Comparison of ENCODE assay signal across 1 cellular context in genomic region chr16:87855852-87856715, GRCh38.
A peak's percentile ranks its signal among the peaks of the same experiment; 100 is the strongest.
TF ChIP-seq lines count a peak whose summit lies in the region.

No MANE protein-coding gene starts in this region.

TF ChIP-seq in K562, 482 proteins besides CTCF, POLR2A, EP300 and RAD21 (continued from another document and continues in another):
- TF ChIP-seq E2F8 (IDR thresholded peaks at IDR 0.05; ENCODE audit: low read depth, partially characterized antibody) (no peak), FOXO4 (CRISPR knock-in tag; IDR thresholded peaks at IDR 0.05) (no peak), GATAD2B (IDR thresholded peaks at IDR 0.05; ENCODE audit: borderline replicate concordance) (no peak), ZNF583 (CRISPR knock-in tag; IDR thresholded peaks at IDR 0.05) (no peak), POLR2H (tag; IDR thresholded peaks at IDR 0.05; ENCODE audit: low read depth) (no peak), SUPT5H (IDR thresholded peaks at IDR 0.05) (no peak), ZNF77 (CRISPR knock-in tag; IDR thresholded peaks at IDR 0.05) (no peak), ZNF668 (CRISPR knock-in tag; IDR thresholded peaks at IDR 0.05) (no peak), E2F5 (CRISPR knock-in tag; IDR thresholded peaks at IDR 0.05) (no peak), ILF3 (IDR thresholded peaks at IDR 0.05; ENCODE audit: borderline replicate concordance) (no peak), PCBP1 (IDR thresholded peaks at IDR 0.05; ENCODE audit: low read depth, low read length, poor library complexity, severe bottlenecking) (no peak), ZNF3 (CRISPR knock-in tag; IDR thresholded peaks at IDR 0.05) (no peak), RUNX1 (IDR thresholded peaks at IDR 0.05; ENCODE audit: low read depth) (no peak), FOXA3 (CRISPR knock-in tag; conservative IDR thresholded peaks at IDR 0.05 in 1 of 2, IDR thresholded peaks at IDR 0.05 in 1 of 2) (peak in 1 of 2 experiments; percentile 26; a peak in 1 of 4 replicates), SPI1 (IDR thresholded peaks at IDR 0.05; ENCODE audit: borderline replicate concordance, low read depth, low read length) (peak; percentile 81; the same call in 1 of the 2 replicates), ZNF23 (CRISPR knock-in tag; IDR thresholded peaks at IDR 0.05) (no peak), GATAD2A (IDR thresholded peaks at IDR 0.05) (no peak), TFAM (CRISPR knock-in tag; conservative IDR thresholded peaks at IDR 0.05) (no peak), NFRKB (IDR thresholded peaks at IDR 0.05; ENCODE audit: low read depth) (no peak), SMAD3 (CRISPR knock-in tag; conservative IDR thresholded peaks at IDR 0.05) (no peak), TOE1 (IDR thresholded peaks at IDR 0.05; ENCODE audit: borderline replicate concordance) (no peak), TOE1 (CRISPR knock-in tag; IDR thresholded peaks at IDR 0.05; ENCODE audit: borderline replicate concordance, low read depth) (no peak), ZNF41 (CRISPR knock-in tag; conservative IDR thresholded peaks at IDR 0.05) (no peak), ETV5 (CRISPR knock-in tag; IDR thresholded peaks at IDR 0.05; ENCODE audit: low read depth) (no peak), TCFL5 (CRISPR knock-in tag; conservative IDR thresholded peaks at IDR 0.05) (no peak), HNRNPLL (IDR thresholded peaks at IDR 0.05; ENCODE audit: low read depth, low read length, poor library complexity, severe bottlenecking) (peak; percentile 16), ATF7 (IDR thresholded peaks at IDR 0.05) (no peak), POLR2G (IDR thresholded peaks at IDR 0.05; ENCODE audit: low read depth, low read length) (peak; percentile 70), MECOM (CRISPR knock-in tag; IDR thresholded peaks at IDR 0.05) (no peak), ZBTB34 (CRISPR knock-in tag; IDR thresholded peaks at IDR 0.05) (no peak), ZFPM2 (CRISPR knock-in tag; IDR thresholded peaks at IDR 0.05) (no peak), PATZ1 (CRISPR knock-in tag; IDR thresholded peaks at IDR 0.05; ENCODE audit: borderline replicate concordance) (no peak), ZNF511 (CRISPR knock-in tag; IDR thresholded peaks at IDR 0.05) (no peak), RBM25 (IDR thresholded peaks at IDR 0.05; ENCODE audit: low read depth, low read length, severe bottlenecking) (no peak), NFE2L1 (tag; IDR thresholded peaks at IDR 0.05; ENCODE audit: borderline replicate concordance, low read depth) (no peak), SMAD4 (CRISPR knock-in tag; conservative IDR thresholded peaks at IDR 0.05) (no peak), CBFB (CRISPR knock-in tag; IDR thresholded peaks at IDR 0.05) (no peak), ARID2 (IDR thresholded peaks at IDR 0.05) (no peak), CREBBP (IDR thresholded peaks at IDR 0.05; ENCODE audit: low read depth, low read length) (no peak), ZNF384 (IDR thresholded peaks at IDR 0.05; ENCODE audit: low read depth, low read length) (no peak)
- TF ChIP-seq, protein P1, sequence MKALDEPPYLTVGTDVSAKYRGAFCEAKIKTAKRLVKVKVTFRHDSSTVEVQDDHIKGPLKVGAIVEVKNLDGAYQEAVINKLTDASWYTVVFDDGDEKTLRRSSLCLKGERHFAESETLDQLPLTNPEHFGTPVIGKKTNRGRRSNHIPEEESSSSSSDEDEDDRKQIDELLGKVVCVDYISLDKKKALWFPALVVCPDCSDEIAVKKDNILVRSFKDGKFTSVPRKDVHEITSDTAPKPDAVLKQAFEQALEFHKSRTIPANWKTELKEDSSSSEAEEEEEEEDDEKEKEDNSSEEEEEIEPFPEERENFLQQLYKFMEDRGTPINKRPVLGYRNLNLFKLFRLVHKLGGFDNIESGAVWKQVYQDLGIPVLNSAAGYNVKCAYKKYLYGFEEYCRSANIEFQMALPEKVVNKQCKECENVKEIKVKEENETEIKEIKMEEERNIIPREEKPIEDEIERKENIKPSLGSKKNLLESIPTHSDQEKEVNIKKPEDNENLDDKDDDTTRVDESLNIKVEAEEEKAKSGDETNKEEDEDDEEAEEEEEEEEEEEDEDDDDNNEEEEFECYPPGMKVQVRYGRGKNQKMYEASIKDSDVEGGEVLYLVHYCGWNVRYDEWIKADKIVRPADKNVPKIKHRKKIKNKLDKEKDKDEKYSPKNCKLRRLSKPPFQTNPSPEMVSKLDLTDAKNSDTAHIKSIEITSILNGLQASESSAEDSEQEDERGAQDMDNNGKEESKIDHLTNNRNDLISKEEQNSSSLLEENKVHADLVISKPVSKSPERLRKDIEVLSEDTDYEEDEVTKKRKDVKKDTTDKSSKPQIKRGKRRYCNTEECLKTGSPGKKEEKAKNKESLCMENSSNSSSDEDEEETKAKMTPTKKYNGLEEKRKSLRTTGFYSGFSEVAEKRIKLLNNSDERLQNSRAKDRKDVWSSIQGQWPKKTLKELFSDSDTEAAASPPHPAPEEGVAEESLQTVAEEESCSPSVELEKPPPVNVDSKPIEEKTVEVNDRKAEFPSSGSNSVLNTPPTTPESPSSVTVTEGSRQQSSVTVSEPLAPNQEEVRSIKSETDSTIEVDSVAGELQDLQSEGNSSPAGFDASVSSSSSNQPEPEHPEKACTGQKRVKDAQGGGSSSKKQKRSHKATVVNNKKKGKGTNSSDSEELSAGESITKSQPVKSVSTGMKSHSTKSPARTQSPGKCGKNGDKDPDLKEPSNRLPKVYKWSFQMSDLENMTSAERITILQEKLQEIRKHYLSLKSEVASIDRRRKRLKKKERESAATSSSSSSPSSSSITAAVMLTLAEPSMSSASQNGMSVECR (CRISPR knock-in tag; IDR thresholded peaks at IDR 0.05), result 0 out of 2 replicates have a peak, but pooled peaks have one; percentile 27
- TF ChIP-seq, protein P2, sequence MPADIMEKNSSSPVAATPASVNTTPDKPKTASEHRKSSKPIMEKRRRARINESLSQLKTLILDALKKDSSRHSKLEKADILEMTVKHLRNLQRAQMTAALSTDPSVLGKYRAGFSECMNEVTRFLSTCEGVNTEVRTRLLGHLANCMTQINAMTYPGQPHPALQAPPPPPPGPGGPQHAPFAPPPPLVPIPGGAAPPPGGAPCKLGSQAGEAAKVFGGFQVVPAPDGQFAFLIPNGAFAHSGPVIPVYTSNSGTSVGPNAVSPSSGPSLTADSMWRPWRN (IDR thresholded peaks at IDR 0.05; ENCODE audit: low read depth), result no peak
- TF ChIP-seq, protein P3, sequence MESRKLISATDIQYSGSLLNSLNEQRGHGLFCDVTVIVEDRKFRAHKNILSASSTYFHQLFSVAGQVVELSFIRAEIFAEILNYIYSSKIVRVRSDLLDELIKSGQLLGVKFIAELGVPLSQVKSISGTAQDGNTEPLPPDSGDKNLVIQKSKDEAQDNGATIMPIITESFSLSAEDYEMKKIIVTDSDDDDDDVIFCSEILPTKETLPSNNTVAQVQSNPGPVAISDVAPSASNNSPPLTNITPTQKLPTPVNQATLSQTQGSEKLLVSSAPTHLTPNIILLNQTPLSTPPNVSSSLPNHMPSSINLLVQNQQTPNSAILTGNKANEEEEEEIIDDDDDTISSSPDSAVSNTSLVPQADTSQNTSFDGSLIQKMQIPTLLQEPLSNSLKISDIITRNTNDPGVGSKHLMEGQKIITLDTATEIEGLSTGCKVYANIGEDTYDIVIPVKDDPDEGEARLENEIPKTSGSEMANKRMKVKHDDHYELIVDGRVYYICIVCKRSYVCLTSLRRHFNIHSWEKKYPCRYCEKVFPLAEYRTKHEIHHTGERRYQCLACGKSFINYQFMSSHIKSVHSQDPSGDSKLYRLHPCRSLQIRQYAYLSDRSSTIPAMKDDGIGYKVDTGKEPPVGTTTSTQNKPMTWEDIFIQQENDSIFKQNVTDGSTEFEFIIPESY (CRISPR knock-in tag; IDR thresholded peaks at IDR 0.05), result peak; percentile 62; the same call in 1 of the 2 replicates
- TF ChIP-seq, protein P4, sequence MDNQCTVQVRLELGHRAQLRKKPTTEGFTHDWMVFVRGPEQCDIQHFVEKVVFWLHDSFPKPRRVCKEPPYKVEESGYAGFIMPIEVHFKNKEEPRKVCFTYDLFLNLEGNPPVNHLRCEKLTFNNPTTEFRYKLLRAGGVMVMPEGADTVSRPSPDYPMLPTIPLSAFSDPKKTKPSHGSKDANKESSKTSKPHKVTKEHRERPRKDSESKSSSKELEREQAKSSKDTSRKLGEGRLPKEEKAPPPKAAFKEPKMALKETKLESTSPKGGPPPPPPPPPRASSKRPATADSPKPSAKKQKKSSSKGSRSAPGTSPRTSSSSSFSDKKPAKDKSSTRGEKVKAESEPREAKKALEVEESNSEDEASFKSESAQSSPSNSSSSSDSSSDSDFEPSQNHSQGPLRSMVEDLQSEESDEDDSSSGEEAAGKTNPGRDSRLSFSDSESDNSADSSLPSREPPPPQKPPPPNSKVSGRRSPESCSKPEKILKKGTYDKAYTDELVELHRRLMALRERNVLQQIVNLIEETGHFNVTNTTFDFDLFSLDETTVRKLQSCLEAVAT (IDR thresholded peaks at IDR 0.05), result no peak
- TF ChIP-seq, protein P5, sequence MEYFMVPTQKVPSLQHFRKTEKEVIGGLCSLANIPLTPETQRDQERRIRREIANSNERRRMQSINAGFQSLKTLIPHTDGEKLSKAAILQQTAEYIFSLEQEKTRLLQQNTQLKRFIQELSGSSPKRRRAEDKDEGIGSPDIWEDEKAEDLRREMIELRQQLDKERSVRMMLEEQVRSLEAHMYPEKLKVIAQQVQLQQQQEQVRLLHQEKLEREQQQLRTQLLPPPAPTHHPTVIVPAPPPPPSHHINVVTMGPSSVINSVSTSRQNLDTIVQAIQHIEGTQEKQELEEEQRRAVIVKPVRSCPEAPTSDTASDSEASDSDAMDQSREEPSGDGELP (CRISPR knock-in tag; IDR thresholded peaks at IDR 0.05; ENCODE audit: borderline replicate concordance), result peak; percentile 36; the same call in 1 of the 2 replicates
- TF ChIP-seq, protein P6, sequence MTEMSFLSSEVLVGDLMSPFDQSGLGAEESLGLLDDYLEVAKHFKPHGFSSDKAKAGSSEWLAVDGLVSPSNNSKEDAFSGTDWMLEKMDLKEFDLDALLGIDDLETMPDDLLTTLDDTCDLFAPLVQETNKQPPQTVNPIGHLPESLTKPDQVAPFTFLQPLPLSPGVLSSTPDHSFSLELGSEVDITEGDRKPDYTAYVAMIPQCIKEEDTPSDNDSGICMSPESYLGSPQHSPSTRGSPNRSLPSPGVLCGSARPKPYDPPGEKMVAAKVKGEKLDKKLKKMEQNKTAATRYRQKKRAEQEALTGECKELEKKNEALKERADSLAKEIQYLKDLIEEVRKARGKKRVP (CRISPR knock-in tag; IDR thresholded peaks at IDR 0.05), result 0 out of 2 replicates have a peak, but pooled peaks have one; percentile 40
